Comparison of ENCODE assay signal across 14 cellular contexts in genomic region chr2:95300391-95300938, GRCh38. TPM values are rescaled to one million over a fixed set of nuclear protein-coding genes. Genes with fewer than 3 reads are reported as not detected.
DNase-seq lines count a peak whose midpoint lies in the region; ATAC-seq, FAIRE-seq and TF ChIP-seq lines count a peak whose summit lies in the region.
"Had no signal": no experiment of that assay in that cellular context is flagged by ENCODE, and none has a peak within 500 bp of the region (broad histone marks: within the 10 kb centered on the region; RNA-seq: fewer than 3 reads in every experiment).

No MANE protein-coding gene starts in this region.

- H3K36me3 ChIP-seq in pancreas (no peaks in the 10 kb centered on the region), OCI-LY7 (ENCODE audit: insufficient read depth, low read length) (no peaks in the 10 kb centered on the region)
- H3K36me3 ChIP-seq: cardiac muscle cell, esophagus squamous epithelium had no signal

- H3K9me2 ChIP-seq in OCI-LY7 (ENCODE audit: insufficient read depth, low read length) = no peaks in the 10 kb centered on the region

- peak; percentile 30 to 46 (median 38) for ATAC-seq in pancreas
- no peak for ATAC-seq in activated CD8-positive, alpha-beta T cell treated with anti-CD3 and anti-CD28 coated beads, Interleukin-2, amount 10 ng/mL, durations not matched to agents 7 days and 5 days

- no peak overlapping the region for H3K4me3 Mint-ChIP-seq in activated CD8-positive, alpha-beta T cell treated with anti-CD3 and anti-CD28 coated beads, Interleukin-2, amount 10 ng/mL, durations not matched to agents 7 days and 5 days
- H3K4me3 Mint-ChIP-seq: activated B cell treated with CpG ODN at 0.5 μM for 24 hours had no signal

- H3K27ac ChIP-seq in pancreas (no peak overlapping the region), OCI-LY7 (ENCODE audit: low read depth, low read length, poor library complexity, severe bottlenecking) (no peak overlapping the region)
- H3K27ac ChIP-seq: cardiac muscle cell, esophagus squamous epithelium, SK-N-MC had no signal

- no peak overlapping the region for H3K4me2 ChIP-seq in OCI-LY7 (ENCODE audit: low read length)

- no peaks in the 10 kb centered on the region for H3K9me3 Mint-ChIP-seq in activated CD8-positive, alpha-beta T cell treated with anti-CD3 and anti-CD28 coated beads, Interleukin-2, amount 10 ng/mL, durations not matched to agents 7 days and 5 days (ENCODE audit: insufficient read depth)
- H3K9me3 Mint-ChIP-seq: activated B cell treated with CpG ODN at 0.5 μM for 24 hours had no signal

- H3K27ac Mint-ChIP-seq in activated CD8-positive, alpha-beta T cell treated with anti-CD3 and anti-CD28 coated beads, Interleukin-2, amount 10 ng/mL, durations not matched to agents 7 days and 5 days = no peak overlapping the region
- H3K27ac Mint-ChIP-seq: activated B cell treated with CpG ODN at 0.5 μM for 24 hours had no signal

- no TSS peak for BruUV-seq in OCI-LY7 (replicated peaks; lab: Mats Ljungman, UMichigan)

- H3K9me3 ChIP-seq in pancreas (no peaks in the 10 kb centered on the region), OCI-LY7 (ENCODE audit: low read length) (no peaks in the 10 kb centered on the region)
- H3K9me3 ChIP-seq: esophagus squamous epithelium had no signal

- no peaks in the 10 kb centered on the region for H4K20me1 ChIP-seq in OCI-LY7 (ENCODE audit: insufficient read depth, low read length)

- POLR2A ChIA-PET in activated CD8-positive, alpha-beta T cell treated with anti-CD3 and anti-CD28 coated beads, Interleukin-2, amount 10 ng/mL, durations not matched to agents 7 days and 5 days (lab: Charles Lee) = no interaction called here
- POLR2A ChIA-PET in OCI-LY7 (lab: Charles Lee) = no interaction called here

- no peaks in the 10 kb centered on the region for H3K27me3 ChIP-seq in pancreas
- H3K27me3 ChIP-seq: cardiac muscle cell had no signal

- peaks cover 2% of the 10 kb centered on the region for H3K27me3 Mint-ChIP-seq in activated CD8-positive, alpha-beta T cell treated with anti-CD3 and anti-CD28 coated beads, Interleukin-2, amount 10 ng/mL, durations not matched to agents 7 days and 5 days (ENCODE audit: low read depth)

- DNase-seq in Daoy (ENCODE audit: low read depth) (peak; percentile 37), NCI-H1105 treated with DMSO at 0.1 percent for 48 hours (lab: John Stamatoyannopoulos, UW) (peak; percentile 89), SK-MEL-5 (ENCODE audit: low read depth, low spot score) (peak; percentile 47), pancreas (peak in 2 of 6 donors; percentile 42 to 65), pons (ENCODE audit: low spot score) (no peak), SW 1271 (lab: John Stamatoyannopoulos, UW) (no peak), OCI-LY7 (ENCODE audit: low spot score) (no peak)
- no peak for DNase-seq in activated CD8-positive, alpha-beta T cell treated with anti-CD3 and anti-CD28 coated beads, Interleukin-2, amount 10 ng/mL, durations not matched to agents 7 days and 5 days
- DNase-seq: activated B cell treated with CpG ODN at 0.5 μM for 24 hours, esophagus squamous epithelium, NCI-H446 treated with DMSO at 0.1 percent for 48 hours had no signal

- no peaks in the 10 kb centered on the region for H3K36me3 Mint-ChIP-seq in activated CD8-positive, alpha-beta T cell treated with anti-CD3 and anti-CD28 coated beads, Interleukin-2, amount 10 ng/mL, durations not matched to agents 7 days and 5 days (ENCODE audit: low read depth)

- H2AFZ ChIP-seq in OCI-LY7 (ENCODE audit: low read length) = no peak overlapping the region

- H3K79me2 ChIP-seq in OCI-LY7 (ENCODE audit: insufficient read depth, low read depth, low read length) = no peaks in the 10 kb centered on the region

- H3K4me1 Mint-ChIP-seq in activated CD8-positive, alpha-beta T cell treated with anti-CD3 and anti-CD28 coated beads, Interleukin-2, amount 10 ng/mL, durations not matched to agents 7 days and 5 days (ENCODE audit: low read depth) = no peaks in the 10 kb centered on the region
- H3K4me1 Mint-ChIP-seq: activated B cell treated with CpG ODN at 0.5 μM for 24 hours had no signal

- intact Hi-C loops in pancreas (cut with DNase I) = no loop called here
- intact Hi-C loops in OCI-LY7 (cut with micrococcal nuclease; ENCODE audit: unreplicated experiment) = no loop called here

- H3K4me3 ChIP-seq in pancreas (no peak overlapping the region), OCI-LY7 (ENCODE audit: low read depth, low read length, poor library complexity, severe bottlenecking) (no peak overlapping the region)
- H3K4me3 ChIP-seq: cardiac muscle cell, esophagus squamous epithelium, SK-N-MC had no signal

- TF ChIP-seq CTCF in pancreas (IDR thresholded peaks at IDR 0.05) (no peak), OCI-LY7 (conservative IDR thresholded peaks at IDR 0.05; ENCODE audit: low read length) (no peak)

- FAIRE-seq in pancreas (lab: Jason Lieb, UNC) = no peak
- FAIRE-seq: H1 had no signal

- 10 to 21% methylated on average over 11 of the region's 11 CpGs for WGBS in pancreas, 2 donors

- H3K4me1 ChIP-seq in pancreas (peaks cover 14 to 22% (median 21%) of the 10 kb centered on the region in 3 donors), OCI-LY7 (ENCODE audit: insufficient read depth, low read length, poor library complexity, severe bottlenecking) (no peaks in the 10 kb centered on the region)

- CTCF ChIA-PET in activated CD8-positive, alpha-beta T cell treated with anti-CD3 and anti-CD28 coated beads, Interleukin-2, amount 10 ng/mL, durations not matched to agents 7 days and 5 days (lab: Charles Lee) = no interaction called here
- CTCF ChIA-PET in OCI-LY7 (lab: Charles Lee; ENCODE audit: unreplicated experiment) = no interaction called here

- in situ Hi-C loops in SK-MEL-5 (cut with HindIII; ENCODE audit: low pct_unique_long_range_greater_than_20kb, low sequenced_read_pairs) = no loop called here

RNA-seq across cellular contexts. Expression of gene KCNIP3, which starts 3.3 kb away (rescaled TPM):
- total RNA-seq in Daoy (2014; rRNA removed; shearing (Covaris generic)) = 2.6 and 5.5 TPM in 2 replicates
- total RNA-seq in SK-MEL-5 (2014; rRNA removed; shearing (Covaris generic)) = 18.1 and 21.0 TPM in 2 replicates
- 17.1 and 20.0 TPM in 2 replicates for polyA plus RNA-seq in SK-MEL-5 (2015; cell fraction: cytosol; rRNA removed)
- 27.3 and 66.5 TPM in 2 replicates for polyA plus RNA-seq in SK-MEL-5 (2015; cell fraction: nucleus; rRNA removed)
- total RNA-seq in pancreas (1 to 10 TPM; 3.5 to 7.5 (median 3.6) TPM), OCI-LY7 (2022) (not detected in 2 replicates)
- polyA plus RNA-seq in pancreas = 1 to 10 TPM; 3.5 to 4.5 TPM
- total RNA-seq in activated CD8-positive, alpha-beta T cell treated with anti-CD3 and anti-CD28 coated beads, Interleukin-2, amount 10 ng/mL, durations not matched to agents 7 days and 5 days = not detected
- total RNA-seq in OCI-LY7 (2014; rRNA removed; shearing (Covaris generic)) = not detected in 2 replicates
- total RNA-seq: activated B cell treated with CpG ODN at 0.5 μM for 24 hours had no signal

RNA-seq across cellular contexts. Expression of gene PROM2, which starts 26.2 kb away (rescaled TPM):
- 0.17 TPM in 1 of 2 replicates, not detected in the other for total RNA-seq in Daoy (2014; rRNA removed; shearing (Covaris generic))
- total RNA-seq in SK-MEL-5 (2014; rRNA removed; shearing (Covaris generic)) = not detected in 2 replicates
- 0.25 TPM in 1 of 2 replicates, not detected in the other for polyA plus RNA-seq in SK-MEL-5 (2015; cell fraction: cytosol; rRNA removed)
- polyA plus RNA-seq in SK-MEL-5 (2015; cell fraction: nucleus; rRNA removed) = not detected in 2 replicates
- 10 to 100 TPM in 5 of 6 donors, 1 to 10 TPM in 1; 9.5 to 20.4 (median 12.8) TPM for total RNA-seq in pancreas
- 10 to 100 TPM in 1 of 2 donors, 1 to 10 TPM in 1; 8.3 to 12.5 TPM for polyA plus RNA-seq in pancreas
- total RNA-seq in activated CD8-positive, alpha-beta T cell treated with anti-CD3 and anti-CD28 coated beads, Interleukin-2, amount 10 ng/mL, durations not matched to agents 7 days and 5 days = under 1 TPM; 0.34 to 0.47 TPM
- 0.36 and 0.47 TPM in 2 replicates for total RNA-seq in OCI-LY7 (2014; rRNA removed; shearing (Covaris generic))
- 1.2 TPM in 1 of 2 replicates, not detected in the other for total RNA-seq in OCI-LY7 (2022)

Comparison
In these comparisons a context has a peak if more than half of its experiments do, and no peak if none do; other contexts are left out.
1. DNase-seq: peak in Daoy (single experiment), NCI-H1105 treated with DMSO at 0.1 percent for 48 hours (single experiment) and SK-MEL-5 (single experiment); none in pons (single experiment), SW 1271 (0 of 2), activated CD8-positive, alpha-beta T cell treated with anti-CD3 and anti-CD28 coated beads, Interleukin-2, amount 10 ng/mL, durations not matched to agents 7 days and 5 days (single experiment) and OCI-LY7 (single experiment).